Comparison of ENCODE assay signal across 9 cellular contexts in genomic region chr12:65756956-65757511, GRCh38.
A peak's percentile ranks its signal among the peaks of the same experiment; 100 is the strongest.
DNase-seq lines count a peak whose midpoint lies in the region; ATAC-seq and TF ChIP-seq lines count a peak whose summit lies in the region.
"Had no signal": no experiment of that assay in that cellular context is flagged by ENCODE, and none has a peak within 500 bp of the region (broad histone marks: within the 10 kb centered on the region; RNA-seq: fewer than 3 reads in every experiment).

No MANE protein-coding gene starts in this region.

- ATAC-seq in GM18520 (IDR thresholded peaks at IDR 0.05; ENCODE audit: unreplicated experiment) (peak; percentile 87), GM21381 (IDR thresholded peaks at IDR 0.05; ENCODE audit: unreplicated experiment) (peak; percentile 88), HG03139 (IDR thresholded peaks at IDR 0.05; ENCODE audit: unreplicated experiment) (peak; percentile 89)
- ATAC-seq: left colon had no signal

- H3K27me3 ChIP-seq in endodermal cell (ENCODE audit: control insufficient read depth, insufficient read depth, low read length, poor library complexity, severe bottlenecking): no peaks in the 10 kb centered on the region

- H3K4me3 ChIP-seq in endodermal cell (ENCODE audit: low read length): no peak overlapping the region

- no peak for DNase-seq in endodermal cell
- DNase-seq in OCI-M1 (lab: John Stamatoyannopoulos, UW): no peak
- DNase-seq in SK-N-DZ (ENCODE audit: low spot score): no peak
- DNase-seq in cerebellar nuclear complex (lab: John Stamatoyannopoulos, UW): no peak
- no peak for DNase-seq in activated naive CD4-positive, alpha-beta T cell treated with Interleukin-2 at 50 U/mL for 16 hours
- DNase-seq: left colon had no signal

- peaks cover 2% of the 10 kb centered on the region for H3K27me3 Mint-ChIP-seq in endodermal cell (ENCODE audit: insufficient read depth)

- H3K27ac ChIP-seq in endodermal cell (ENCODE audit: low read depth, low read length): no peak overlapping the region

- H3K4me3 Mint-ChIP-seq in endodermal cell: no peak overlapping the region

- H3K4me1 ChIP-seq in endodermal cell (ENCODE audit: control insufficient read depth, insufficient read depth, low read length): peaks cover 40% of the 10 kb centered on the region

- no peak for TF ChIP-seq CTCF in endodermal cell (conservative IDR thresholded peaks at IDR 0.05)

- H3K27ac Mint-ChIP-seq in endodermal cell: peak overlapping the region; percentile 15

- no peaks in the 10 kb centered on the region for H3K36me3 ChIP-seq in endodermal cell (ENCODE audit: control insufficient read depth, insufficient read depth, low read length)

- no peaks in the 10 kb centered on the region for H3K9me3 Mint-ChIP-seq in endodermal cell

- WGBS in endodermal cell (ENCODE audit: insufficient coverage in 1 of 2, insufficient read length in 1 of 2), 2 experiments: 54 to 69% methylated on average over 2 of the region's 2 CpGs

- H3K4me1 Mint-ChIP-seq in endodermal cell: peaks cover 47% of the 10 kb centered on the region

- H3K9me3 ChIP-seq in endodermal cell (ENCODE audit: control insufficient read depth, low read length): peaks cover 6% of the 10 kb centered on the region

- H3K36me3 Mint-ChIP-seq in endodermal cell (ENCODE audit: low read depth): no peaks in the 10 kb centered on the region

- H3K9ac ChIP-seq in endodermal cell (ENCODE audit: extremely low read depth, low read length, poor library complexity, severe bottlenecking): no peak overlapping the region
